Comparison of ENCODE assay signal across 6 cellular contexts in the genomic region with DNA sequence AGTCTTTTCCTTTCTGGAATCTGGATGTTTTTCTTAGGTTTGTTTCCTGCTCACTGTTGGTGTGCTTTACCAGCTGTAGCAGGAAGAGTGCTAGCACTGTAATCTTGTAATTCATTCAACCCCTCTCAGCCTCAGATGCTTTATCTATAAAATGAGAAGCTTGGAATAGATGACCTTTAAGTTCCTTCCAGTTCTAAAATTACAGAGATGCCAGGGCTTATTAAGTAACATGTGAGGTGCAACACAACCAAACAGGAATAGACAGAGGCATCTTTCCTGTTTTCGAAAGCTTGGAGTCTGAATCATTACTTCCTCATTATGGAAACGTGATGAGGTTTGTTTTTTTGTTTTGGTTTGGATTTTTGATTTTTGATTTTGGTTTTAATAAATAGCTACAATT.
DNase-seq lines count a peak whose midpoint lies in the region; ATAC-seq and TF ChIP-seq lines count a peak whose summit lies in the region.
"Not testable (repeated sequence)": the region's sequence is repeated elsewhere in the genome, so short reads cannot be mapped to it uniquely, and the experiment has no call there.

No MANE protein-coding gene starts in this region.

- H3K27ac ChIP-seq in BLaER1 treated with 17β-estradiol and CSF1 and Interleukin-3, amounts not matched to agents 10 nM and 100 nM = peak overlapping the region in 10 of 11 experiments; percentile 30 to 87 (median 80); a peak in 18 of 22 replicates
- H3K27ac ChIP-seq in heart right ventricle = peak overlapping the region in 8 of 10 donors; percentile 48 to 77 (median 70)
- peak overlapping the region; percentile 76 for H3K27ac ChIP-seq in neutrophil
- peak overlapping the region; percentile 60 for H3K27ac ChIP-seq in skeletal muscle tissue (ENCODE audit: low read depth, low read length)

- H3K9ac ChIP-seq in BLaER1 treated with 17β-estradiol and CSF1 and Interleukin-3, amounts not matched to agents 10 nM and 100 nM = peak overlapping the region in 7 of 11 experiments; percentile 50 to 72 (median 68); a peak in 10 of 22 replicates
- not testable (repeated sequence) for H3K9ac ChIP-seq in skeletal muscle tissue (ENCODE audit: low read depth in 1 of 3, low read length in 3 of 3)

- H3K4me2 ChIP-seq in BLaER1 treated with 17β-estradiol and CSF1 and Interleukin-3, amounts not matched to agents 10 nM and 100 nM = peak overlapping the region in 9 of 11 experiments; percentile 20 to 78 (median 74); a peak in 14 of 22 replicates

- not testable (repeated sequence) for H3K4me3 ChIP-seq in BLaER1 treated with 17β-estradiol and CSF1 and Interleukin-3, amounts not matched to agents 10 nM and 100 nM; heart right ventricle; neutrophil (ENCODE audit: low read depth in 1 of 2, low read length in 1 of 2); skeletal muscle tissue (ENCODE audit: low read length in 3 of 3)

- no CpG with 5 or more reads among the region's 2 CpGs for WGBS in heart right ventricle, 2 donors

- not testable (repeated sequence) for TF ChIP-seq CTCF in heart right ventricle (IDR thresholded peaks at IDR 0.05); neutrophil (IDR thresholded peaks at IDR 0.05)

- not testable (repeated sequence) for DNase-seq in Right ventricle myocardium inferior (ENCODE audit: missing footprints); heart right ventricle; left colon

- not testable (repeated sequence) for H3K27me3 ChIP-seq in BLaER1 treated with 17β-estradiol and CSF1 and Interleukin-3, amounts not matched to agents 10 nM and 100 nM; heart right ventricle; neutrophil; skeletal muscle tissue (ENCODE audit: control insufficient read depth in 3 of 3, insufficient read depth in 3 of 3, low read length in 3 of 3)

- not testable (repeated sequence) for H4K20me1 ChIP-seq in BLaER1 treated with 17β-estradiol and CSF1 and Interleukin-3, amounts not matched to agents 10 nM and 100 nM

- not testable (repeated sequence) for H3K4me1 ChIP-seq in BLaER1 treated with 17β-estradiol and CSF1 and Interleukin-3, amounts not matched to agents 10 nM and 100 nM; heart right ventricle; neutrophil (ENCODE audit: control insufficient read depth in 1 of 2, insufficient read depth in 1 of 2, low read depth in 1 of 2, low read length in 1 of 2); skeletal muscle tissue (ENCODE audit: control insufficient read depth in 3 of 3, insufficient read depth in 3 of 3, low read length in 3 of 3)

- ATAC-seq in Right ventricle myocardium inferior = peak; percentile 46
- ATAC-seq in heart right ventricle = peak in 6 of 8 donors; percentile 18 to 63 (median 52)
- peak; percentile 40 for ATAC-seq in left colon

- intact Hi-C loops in Right ventricle myocardium inferior (cut with DNase I); heart right ventricle (cut with DNase I); left colon (cut with DNase I, micrococcal nuclease): not testable (repeated sequence)

- not testable (repeated sequence) for H3K9me3 ChIP-seq in BLaER1 treated with 17β-estradiol and CSF1 and Interleukin-3, amounts not matched to agents 10 nM and 100 nM (replicated peaks in 1 of 11); heart right ventricle; neutrophil; skeletal muscle tissue (ENCODE audit: control insufficient read depth in 3 of 3, low read length in 3 of 3)

- not testable (repeated sequence) for H3K36me3 ChIP-seq in BLaER1 treated with 17β-estradiol and CSF1 and Interleukin-3, amounts not matched to agents 10 nM and 100 nM; heart right ventricle; neutrophil; skeletal muscle tissue (ENCODE audit: control insufficient read depth in 3 of 3, insufficient read depth in 3 of 3, low read length in 3 of 3)
